ENCODE assay signal across 8 cellular contexts in the genomic region with DNA sequence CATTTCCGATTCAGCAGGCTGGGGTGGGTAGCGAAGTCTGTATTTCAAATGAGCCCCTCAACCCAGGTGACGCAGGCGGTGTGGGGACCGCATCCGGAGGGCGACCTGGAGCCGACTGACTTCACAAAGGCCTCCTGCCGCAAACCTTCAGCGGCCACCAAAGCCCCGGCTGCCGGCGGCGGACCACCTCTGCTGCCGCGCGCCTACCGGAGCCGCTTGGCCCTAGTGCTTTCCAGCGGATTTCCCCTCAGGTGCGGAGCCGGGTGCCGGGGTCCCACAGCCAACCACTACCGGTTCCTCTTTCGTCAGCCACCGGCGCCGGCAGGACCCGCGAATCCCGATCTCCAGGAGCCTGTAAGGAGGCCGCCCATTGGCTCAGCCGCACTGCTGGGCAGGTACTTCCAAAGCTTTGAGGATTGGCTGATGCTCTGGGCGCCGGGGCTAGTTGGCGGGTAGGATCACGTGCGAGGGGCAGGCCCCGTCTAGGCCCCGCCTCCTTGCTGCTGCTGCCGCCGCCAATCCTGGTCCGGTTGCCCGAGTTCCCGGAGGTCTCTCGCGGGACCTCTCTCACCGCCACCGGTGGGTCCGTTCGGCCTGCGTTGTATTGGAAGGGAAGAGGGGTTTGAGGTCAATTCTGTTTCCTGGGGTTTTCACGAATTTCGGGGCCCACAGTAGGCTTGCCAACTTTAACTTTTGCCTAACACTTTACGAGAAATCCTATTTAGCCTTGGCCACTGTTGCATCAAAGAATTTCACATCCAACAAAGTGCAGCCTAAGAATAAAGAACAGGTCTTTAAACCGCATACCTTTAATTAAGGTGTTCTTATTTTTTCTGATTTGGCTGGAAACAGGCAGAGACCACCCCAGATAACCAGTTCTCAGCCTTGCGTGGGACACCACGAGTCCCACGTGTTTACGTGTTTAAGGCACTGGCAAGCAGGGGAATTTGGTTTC. TPM values are rescaled to one million over a fixed set of nuclear protein-coding genes. Genes with fewer than 3 reads are reported as not detected.
DNase-seq lines count a peak whose midpoint lies in the region; ATAC-seq, FAIRE-seq and TF ChIP-seq lines count a peak whose summit lies in the region.

A gene (plus strand): TSS at position 494 of the 955 bp plus-strand sequence. CDS start 5,732 bp downstream, outside the sequence.

- peaks cover 22% of the 10 kb centered on the region for H3K79me2 ChIP-seq in keratinocyte (ENCODE audit: control insufficient read depth, insufficient read depth, low read length)

- 9% methylated on average over 34 of the region's 60 CpGs for WGBS in A549 (ENCODE audit: missing lambda C conversion rate)

- peak within 1 kb of the TSS; percentile 91 for H3K4me2 ChIP-seq in A549
- peak within 1 kb of the TSS; percentile 87 for H3K4me2 ChIP-seq in keratinocyte (ENCODE audit: control insufficient read depth, extremely low read depth, insufficient read depth, low read depth, low read length)

- POLR2A ChIA-PET in A549 (lab: Yijun Ruan, JAX), result interaction anchor here (0.6 to 3.2 kb wide), 14 partner anchors 9 to 220 kb away, joined by 3 to 27 read pairs (median 4); a partner anchor contains a TSS

- H3K27me3 ChIP-seq in keratinocyte (ENCODE audit: control insufficient read depth, extremely low read depth, insufficient read depth, low read length), result no peaks in the 10 kb centered on the region

- FAIRE-seq in A549 (lab: Jason Lieb, UNC) (peak; percentile 39), keratinocyte (lab: Jason Lieb, UNC) (no peak)

- H3K36me3 ChIP-seq in keratinocyte (ENCODE audit: control insufficient read depth in 2 of 2, extremely low read depth in 1 of 2, insufficient read depth in 2 of 2, low read length in 2 of 2), result peaks cover 7 to 12% of the 10 kb centered on the region in 2 experiments

- no peaks in the 10 kb centered on the region for H3K9me1 ChIP-seq in keratinocyte (ENCODE audit: control insufficient read depth, extremely low read depth, insufficient read depth, low read length)

- H3K9me3 ChIP-seq in A549, result no peaks in the 10 kb centered on the region
- no peaks in the 10 kb centered on the region for H3K9me3 ChIP-seq in keratinocyte (ENCODE audit: control insufficient read depth, low read depth, low read length)

- peak; percentile 99 to 100 for ATAC-seq in A549
- peak; percentile 99 for ATAC-seq in GM18907 (IDR thresholded peaks at IDR 0.05; ENCODE audit: unreplicated experiment)
- peak; percentile 100 for ATAC-seq in HG03139 (IDR thresholded peaks at IDR 0.05; ENCODE audit: unreplicated experiment)

- peak; percentile 83 for TF ChIP-seq POLR2A in A549 (IDR thresholded peaks at IDR 0.05; ENCODE audit: low read length)

- peaks cover 13% of the 10 kb centered on the region; the same call in 2 of the 3 replicates for H3K4me1 ChIP-seq in A549
- peaks cover 8% of the 10 kb centered on the region for H3K4me1 ChIP-seq in keratinocyte (ENCODE audit: control insufficient read depth, extremely low read depth, insufficient read depth, low read length)

- H4K20me1 ChIP-seq in keratinocyte (ENCODE audit: control insufficient read depth, extremely low read depth, insufficient read depth, low read length), result no peaks in the 10 kb centered on the region

- peak within 1 kb of the TSS; percentile 89 for H2AFZ ChIP-seq in keratinocyte (ENCODE audit: control insufficient read depth, low read length)

- TF ChIP-seq CTCF in A549 (IDR thresholded peaks at IDR 0.05) (no peak), keratinocyte (optimal IDR thresholded peaks at IDR 0.05 in 1 of 3, IDR thresholded peaks at IDR 0.05 in 1 of 3, conservative IDR thresholded peaks at IDR 0.05 in 1 of 3; ENCODE audit: extremely low read depth in 1 of 3, insufficient read depth in 2 of 3, low read length in 3 of 3) (no peak)

- DNase-seq in A549 (ENCODE audit: low read depth in 1 of 2, low spot score in 1 of 2) (peak; percentile 99 to 100), NCI-H226 (peak; percentile 99), cerebellar nuclear complex (lab: John Stamatoyannopoulos, UW) (peak; percentile 89 to 92), keratinocyte (ENCODE audit: low read depth, low spot score) (peak; percentile 87)
- peak; percentile 96 for DNase-seq in activated CD4-positive, CD25-positive, alpha-beta regulatory T cell treated with anti-CD3 and anti-CD28 coated beads, Interleukin-2, amount 50 U/mL, for 72 hours
- peak; percentile 89 to 98 (median 98) for DNase-seq in stimulated activated CD4-positive, alpha-beta T cell treated with anti-CD3 and anti-CD28 coated beads, Interleukin-12 subunit alpha, Interleukin-12 subunit beta, amount 100 ng/mL, for 48 hours (ENCODE audit: low read depth in 2 of 3, low spot score in 1 of 3)

- peak within 1 kb of the TSS; percentile 96 for H3K9ac ChIP-seq in keratinocyte (ENCODE audit: control insufficient read depth, extremely low read depth, insufficient read depth, low read length)

- H3K27ac ChIP-seq in A549 (peak within 1 kb of the TSS; percentile 83 to 91), keratinocyte (ENCODE audit: control insufficient read depth, insufficient read depth, low read length) (peak within 1 kb of the TSS; percentile 95)

- H3K4me3 ChIP-seq in A549 (peak within 1 kb of the TSS; percentile 68), keratinocyte (ENCODE audit: control insufficient read depth in 2 of 3, extremely low read depth in 1 of 3, insufficient read depth in 2 of 3, low read depth in 1 of 3, low read length in 3 of 3) (peak within 1 kb of the TSS; percentile 61 to 89 (median 75))

- CTCF ChIA-PET in A549 (lab: Yijun Ruan, JAX), result interaction anchor here (0.6 to 11.8 kb wide), 7 partner anchors 21 to 557 kb away, joined by 3 to 260 read pairs (median 3); a partner anchor contains a TSS

- TF ChIP-seq RAD21 in A549 (conservative IDR thresholded peaks at IDR 0.05 in 1 of 2, IDR thresholded peaks at IDR 0.05 in 1 of 2), result no peak

- TF ChIP-seq EP300 in A549 (IDR thresholded peaks at IDR 0.05), result no peak

- dilution Hi-C loops in keratinocyte (cut with MboI; ENCODE audit: extremely low pct_ligation_motif_present, low sequenced_read_pairs), result no loop called here

TF ChIP-seq in A549, 52 proteins besides CTCF, POLR2A, EP300 and RAD21 (continues in another document):
- TF ChIP-seq HOXB5 (CRISPR knock-in tag; IDR thresholded peaks at IDR 0.05), result peak; percentile 42; the same call in 1 of the 2 replicates
- no peak for TF ChIP-seq EHF (CRISPR knock-in tag; IDR thresholded peaks at IDR 0.05)
- TF ChIP-seq, protein P1, sequence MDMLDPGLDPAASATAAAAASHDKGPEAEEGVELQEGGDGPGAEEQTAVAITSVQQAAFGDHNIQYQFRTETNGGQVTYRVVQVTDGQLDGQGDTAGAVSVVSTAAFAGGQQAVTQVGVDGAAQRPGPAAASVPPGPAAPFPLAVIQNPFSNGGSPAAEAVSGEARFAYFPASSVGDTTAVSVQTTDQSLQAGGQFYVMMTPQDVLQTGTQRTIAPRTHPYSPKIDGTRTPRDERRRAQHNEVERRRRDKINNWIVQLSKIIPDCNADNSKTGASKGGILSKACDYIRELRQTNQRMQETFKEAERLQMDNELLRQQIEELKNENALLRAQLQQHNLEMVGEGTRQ (IDR thresholded peaks at IDR 0.05), result peak; percentile 92
- peak; percentile 51 to 74; a peak in 3 of 5 replicates for TF ChIP-seq JUN (IDR thresholded peaks at IDR 0.05)
- 0 out of 2 replicates have a peak, but pooled peaks have one; percentile 81 for TF ChIP-seq POLR2AphosphoS2 (conservative IDR thresholded peaks at IDR 0.05; ENCODE audit: low read length)
- no peak for TF ChIP-seq CEBPB (IDR thresholded peaks at IDR 0.05)
- TF ChIP-seq CHD2 (IDR thresholded peaks at IDR 0.05; ENCODE audit: low read length, partially characterized antibody), result peak; percentile 89
- TF ChIP-seq, protein P2, sequence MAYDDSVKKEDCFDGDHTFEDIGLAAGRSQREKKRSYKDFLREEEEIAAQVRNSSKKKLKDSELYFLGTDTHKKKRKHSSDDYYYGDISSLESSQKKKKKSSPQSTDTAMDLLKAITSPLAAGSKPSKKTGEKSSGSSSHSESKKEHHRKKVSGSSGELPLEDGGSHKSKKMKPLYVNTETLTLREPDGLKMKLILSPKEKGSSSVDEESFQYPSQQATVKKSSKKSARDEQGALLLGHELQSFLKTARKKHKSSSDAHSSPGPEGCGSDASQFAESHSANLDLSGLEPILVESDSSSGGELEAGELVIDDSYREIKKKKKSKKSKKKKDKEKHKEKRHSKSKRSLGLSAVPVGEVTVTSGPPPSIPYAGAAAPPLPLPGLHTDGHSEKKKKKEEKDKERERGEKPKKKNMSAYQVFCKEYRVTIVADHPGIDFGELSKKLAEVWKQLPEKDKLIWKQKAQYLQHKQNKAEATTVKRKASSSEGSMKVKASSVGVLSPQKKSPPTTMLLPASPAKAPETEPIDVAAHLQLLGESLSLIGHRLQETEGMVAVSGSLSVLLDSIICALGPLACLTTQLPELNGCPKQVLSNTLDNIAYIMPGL (CRISPR knock-in tag; IDR thresholded peaks at IDR 0.05; ENCODE audit: borderline replicate concordance), result peak; percentile 58; the same call in 1 of the 2 replicates
- no peak for TF ChIP-seq RCOR1 (IDR thresholded peaks at IDR 0.05; ENCODE audit: low read depth, low read length)
- no peak for TF ChIP-seq CBX2 (IDR thresholded peaks at IDR 0.05; ENCODE audit: borderline replicate concordance, low read depth)
- no peak for TF ChIP-seq JUNB (IDR thresholded peaks at IDR 0.05)
- no peak for TF ChIP-seq RARB (CRISPR knock-in tag; IDR thresholded peaks at IDR 0.05)
- TF ChIP-seq, protein P3, sequence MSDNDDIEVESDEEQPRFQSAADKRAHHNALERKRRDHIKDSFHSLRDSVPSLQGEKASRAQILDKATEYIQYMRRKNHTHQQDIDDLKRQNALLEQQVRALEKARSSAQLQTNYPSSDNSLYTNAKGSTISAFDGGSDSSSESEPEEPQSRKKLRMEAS (IDR thresholded peaks at IDR 0.05), result peak; percentile 56; the same call in 1 of the 2 replicates
- peak; percentile 69 for TF ChIP-seq BHLHE40 (IDR thresholded peaks at IDR 0.05; ENCODE audit: low read depth, low read length)
- peak; percentile 61; the same call in 1 of the 2 replicates for TF ChIP-seq KDM5A (IDR thresholded peaks at IDR 0.05)

RNA-seq across cellular contexts. Expression of the gene that starts here (rescaled TPM):
- polyA plus RNA-seq in A549 (2011; rRNA removed) (5.7 and 6.3 TPM in 2 replicates), A549 (2017; fragmentation: RNase III; extraction: RNeasy Plus Mini Kit Qiagen cat#74134 plus additional on column Dnase treatment) (1.3 to 1.9 TPM (median 1.8 TPM) in 3 replicates), keratinocyte (42.7 to 56.9 TPM (median 47.1 TPM) in 3 replicates)
- polyA plus RNA-seq in A549 (2012; cell fraction: cytosol; rRNA removed), result 1.7 and 2.1 TPM in 2 replicates
- 0.80 and 3.0 TPM in 2 replicates for polyA plus RNA-seq in A549 (2012; cell fraction: nucleus; rRNA removed)
- 1.6 and 2.8 TPM in 2 replicates for polyA minus RNA-seq in A549 (2011; rRNA and poly(A)+ RNA removed)
- 3.5 TPM for polyA plus RNA-seq in keratinocyte (2011; ENCODE audit: low read depth)
- polyA plus RNA-seq in keratinocyte (2011; cell fraction: cytosol; rRNA removed), result 43.7 and 50.3 TPM in 2 replicates
- 29.6 and 32.1 TPM in 2 replicates for polyA plus RNA-seq in keratinocyte (2011; cell fraction: nucleus; rRNA removed)
- polyA plus RNA-seq in keratinocyte (2012; ENCODE audit: low replicate concordance), result 28.2 and 28.3 TPM in 2 replicates
- polyA minus RNA-seq in keratinocyte, result 17.9 to 33.5 TPM (median 25.5 TPM) in 3 replicates
- 10.7 TPM for polyA minus RNA-seq in keratinocyte (2011; cell fraction: cytosol; rRNA and poly(A)+ RNA removed)
- 7.9 and 15.6 TPM in 2 replicates for polyA minus RNA-seq in keratinocyte (2011; cell fraction: nucleus; rRNA and poly(A)+ RNA removed)

Comparison
In these comparisons a context has a peak if more than half of its experiments do, and no peak if none do; other contexts are left out.
1. Peak in every context shown above with its lines: DNase-seq, ATAC-seq, H3K4me3 ChIP-seq and H3K27ac ChIP-seq.